Comparison of ENCODE assay signal across 1 cellular context in the genomic region with DNA sequence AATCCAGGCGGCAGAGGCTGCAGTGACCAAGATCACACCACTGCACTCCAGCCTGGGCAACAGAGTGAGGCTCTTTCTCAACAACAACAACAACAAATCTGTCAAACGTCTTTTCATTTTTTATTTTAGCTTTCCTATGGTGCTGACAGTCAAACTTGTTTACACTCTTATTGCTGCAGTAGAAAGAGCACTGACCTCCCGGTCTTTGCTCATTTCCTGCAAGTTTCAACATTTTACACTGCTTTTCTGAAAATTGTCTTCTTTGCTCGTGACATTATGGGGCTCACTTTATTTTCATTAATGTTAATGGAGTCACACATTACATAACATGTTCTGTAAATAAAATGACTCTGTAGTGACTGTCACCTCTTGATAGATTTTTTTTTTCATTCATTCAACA.
TF ChIP-seq lines count a peak whose summit lies in the region.

No MANE protein-coding gene starts in this region.

TF ChIP-seq in HepG2, 621 proteins besides CTCF, POLR2A, EP300 and RAD21 (continued from another document):
- TF ChIP-seq, protein P1, sequence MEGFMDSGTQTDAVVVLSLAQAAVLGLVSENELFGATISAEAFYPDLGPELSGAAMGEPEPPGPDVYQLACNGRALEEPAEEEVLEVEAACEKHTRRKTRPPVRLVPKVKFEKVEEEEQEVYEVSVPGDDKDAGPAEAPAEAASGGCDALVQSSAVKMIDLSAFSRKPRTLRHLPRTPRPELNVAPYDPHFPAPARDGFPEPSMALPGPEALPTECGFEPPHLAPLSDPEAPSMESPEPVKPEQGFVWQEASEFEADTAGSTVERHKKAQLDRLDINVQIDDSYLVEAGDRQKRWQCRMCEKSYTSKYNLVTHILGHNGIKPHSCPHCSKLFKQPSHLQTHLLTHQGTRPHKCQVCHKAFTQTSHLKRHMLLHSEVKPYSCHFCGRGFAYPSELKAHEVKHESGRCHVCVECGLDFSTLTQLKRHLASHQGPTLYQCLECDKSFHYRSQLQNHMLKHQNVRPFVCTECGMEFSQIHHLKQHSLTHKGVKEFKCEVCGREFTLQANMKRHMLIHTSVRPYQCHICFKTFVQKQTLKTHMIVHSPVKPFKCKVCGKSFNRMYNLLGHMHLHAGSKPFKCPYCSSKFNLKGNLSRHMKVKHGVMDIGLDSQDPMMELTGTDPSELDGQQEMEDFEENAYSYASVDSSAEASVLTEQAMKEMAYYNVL (CRISPR knock-in tag; IDR thresholded peaks at IDR 0.05; ENCODE audit: borderline replicate concordance) = no peak
- no peak for TF ChIP-seq PRMT3 (CRISPR knock-in tag; IDR thresholded peaks at IDR 0.05; ENCODE audit: borderline replicate concordance, low read depth)
